ENCODE assay signal across 27 cellular contexts in the genomic region with DNA sequence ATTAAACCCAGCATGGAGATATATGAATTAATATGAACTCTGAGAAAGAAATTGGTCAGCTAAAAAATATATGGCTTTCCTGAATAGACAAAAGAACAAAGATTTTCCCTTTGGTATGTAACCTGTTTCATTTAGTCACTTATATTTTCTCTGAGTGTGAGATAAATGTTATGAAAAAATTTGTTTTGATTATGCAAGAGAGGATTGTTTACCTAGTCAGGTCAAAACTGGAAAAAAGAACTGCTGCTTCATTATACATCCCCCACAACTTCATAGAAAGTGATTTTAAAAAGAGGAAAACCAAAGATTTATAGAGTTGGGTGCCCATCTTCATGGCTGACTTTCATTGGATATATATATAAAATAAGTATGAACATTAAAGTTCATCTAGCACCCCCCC.
"Had no signal": no experiment of that assay in that cellular context is flagged by ENCODE, and none has a peak within 500 bp of the region (broad histone marks: within the 10 kb centered on the region; RNA-seq: fewer than 3 reads in every experiment).

No MANE protein-coding gene starts in this region.

- H3K4me1 ChIP-seq: prostate gland, right atrium auricular region had no signal

- H3K27me3 ChIP-seq: cardiac muscle cell, neural progenitor cell, right atrium auricular region, thyroid gland, upper lobe of right lung had no signal

- ATAC-seq: activated CD4-positive, alpha-beta T cell treated with anti-CD3 and anti-CD28 coated beads for 36 hours; activated T-cell treated with anti-CD3 and anti-CD28 coated beads, Interleukin-2, amount 50 U/mL, for 4 hours; esophagus mucosa; upper lobe of right lung had no signal

- H3K9me3 Mint-ChIP-seq: activated T-helper 2 cell treated with anti-CD3 and anti-CD28 coated beads, Interferon-gamma antibody, Interleukin-2, Interleukin-4, amounts not matched to agents 10 μg/mL and 5 μg/mL and 100 μg/mL, durations not matched to agents 14 hours and 24 hours and 36 hours; stimulated activated naive CD8-positive, alpha-beta T cell treated with anti-CD3 and anti-CD28 coated beads, Interleukin-15, Interleukin-2, amounts not matched to agents 100 ng/mL and 50 ng/mL, for 24 hours; T-helper 1 cell treated with Interleukin-12 subunit alpha and Interleukin-12 subunit beta and Interleukin-4 antibody, amounts not matched to agents 30 μg/mL and 1 μg/mL, for 36 hours had no signal

- H3K27ac ChIP-seq: cardiac muscle cell, neural progenitor cell, prostate gland, right atrium auricular region, thyroid gland, upper lobe of right lung had no signal

- H3K4me1 Mint-ChIP-seq: activated B cell treated with CpG ODN at 0.5 μM for 24 hours, memory B cell had no signal

- H3K9ac ChIP-seq: neural progenitor cell had no signal

- FAIRE-seq: frontal cortex had no signal

- H2AFZ ChIP-seq: neural progenitor cell had no signal

- H3K36me3 ChIP-seq: cardiac muscle cell, neural progenitor cell, prostate gland, right atrium auricular region, thyroid gland, upper lobe of right lung had no signal

- H3K27me3 Mint-ChIP-seq: activated CD4-positive, alpha-beta T cell treated with anti-CD3 and anti-CD28 coated beads for 36 hours; activated naive CD8-positive, alpha-beta T cell treated with anti-CD3 and anti-CD28 coated beads, Interleukin-2, amount 10 ng/mL, durations not matched to agents 7 days and 5 days; stimulated activated naive CD8-positive, alpha-beta T cell treated with anti-CD3 and anti-CD28 coated beads, Interleukin-15, Interleukin-2, amounts not matched to agents 100 ng/mL and 50 ng/mL, for 24 hours had no signal

- DNase-seq: activated B cell treated with CpG ODN at 0.5 μM for 24 hours; activated CD4-positive, alpha-beta T cell treated with anti-CD3 and anti-CD28 coated beads for 36 hours; activated CD4-positive, alpha-beta T cell treated with anti-CD3 and anti-CD28 coated beads, Interleukin-2, amount 50 U/mL, for 4 hours; activated CD8-positive, alpha-beta memory T cell treated with anti-CD3 and anti-CD28 coated beads for 24 hours; activated CD8-positive, alpha-beta memory T cell treated with anti-CD3 and anti-CD28 coated beads, Interleukin-2, amount 50 U/mL, for 4 hours; activated naive CD4-positive, alpha-beta T cell treated with Interleukin-2 at 50 U/mL for 16 hours; activated naive CD8-positive, alpha-beta T cell treated with anti-CD3 and anti-CD28 coated beads, Interleukin-2, amount 10 ng/mL, durations not matched to agents 7 days and 5 days; activated T-cell treated with anti-CD3 and anti-CD28 coated beads, Interleukin-2, amount 50 U/mL, for 4 hours; amygdala; effector memory CD4-positive, alpha-beta T cell; hippocampal formation; stimulated activated CD4-positive, alpha-beta T cell treated with anti-CD3 and anti-CD28 coated beads, Interleukin-12 subunit alpha, Interleukin-12 subunit beta, amount 100 ng/mL, for 4 hours; stimulated activated CD4-positive, alpha-beta T cell treated with anti-CD3 and anti-CD28 coated beads, Interleukin-4, amount 100 ng/mL, for 4 hours; substantia nigra; T1000; thyroid gland; upper lobe of right lung had no signal

- H3K4me2 ChIP-seq: neural progenitor cell had no signal

- H3K27ac Mint-ChIP-seq: activated B cell treated with CpG ODN at 0.5 μM for 24 hours; activated CD4-positive, alpha-beta T cell treated with anti-CD3 and anti-CD28 coated beads for 36 hours; activated naive CD8-positive, alpha-beta T cell treated with anti-CD3 and anti-CD28 coated beads, Interleukin-2, amount 10 ng/mL, durations not matched to agents 7 days and 5 days; activated T-helper 2 cell treated with anti-CD3 and anti-CD28 coated beads, Interferon-gamma antibody, Interleukin-2, Interleukin-4, amounts not matched to agents 10 μg/mL and 5 μg/mL and 100 μg/mL, durations not matched to agents 14 hours and 24 hours and 36 hours; memory B cell; neural progenitor cell; stimulated activated naive CD8-positive, alpha-beta T cell treated with anti-CD3 and anti-CD28 coated beads, Interleukin-15, Interleukin-2, amounts not matched to agents 100 ng/mL and 50 ng/mL, for 24 hours; T-helper 1 cell treated with Interleukin-12 subunit alpha and Interleukin-12 subunit beta and Interleukin-4 antibody, amounts not matched to agents 30 μg/mL and 1 μg/mL, for 36 hours had no signal

- H3K4me3 ChIP-seq: cardiac muscle cell, neural progenitor cell, prostate gland, right atrium auricular region, thyroid gland, upper lobe of right lung had no signal

- H3K36me3 Mint-ChIP-seq: memory B cell, neural progenitor cell had no signal

- H3K4me3 Mint-ChIP-seq: activated B cell treated with CpG ODN at 0.5 μM for 24 hours; activated CD4-positive, alpha-beta T cell treated with anti-CD3 and anti-CD28 coated beads for 36 hours; activated naive CD8-positive, alpha-beta T cell treated with anti-CD3 and anti-CD28 coated beads, Interleukin-2, amount 10 ng/mL, durations not matched to agents 7 days and 5 days; activated T-cell treated with anti-CD3 and anti-CD28 coated beads, Interleukin-2, amount 50 U/mL, for 4 hours; memory B cell; neural progenitor cell; stimulated activated naive CD8-positive, alpha-beta T cell treated with anti-CD3 and anti-CD28 coated beads, Interleukin-15, Interleukin-2, amounts not matched to agents 100 ng/mL and 50 ng/mL, for 24 hours; T-helper 1 cell treated with Interleukin-12 subunit alpha and Interleukin-12 subunit beta and Interleukin-4 antibody, amounts not matched to agents 30 μg/mL and 1 μg/mL, for 36 hours had no signal

- H3K9me3 ChIP-seq: prostate gland, right atrium auricular region, thyroid gland, upper lobe of right lung had no signal
